Comparison of ENCODE assay signal across 8 cellular contexts in genomic region chr13:46160474-46161066, GRCh38. TPM values are rescaled to one million over a fixed set of nuclear protein-coding genes. Genes with fewer than 3 reads are reported as not detected.
DNase-seq lines count a peak whose midpoint lies in the region; ATAC-seq, FAIRE-seq and TF ChIP-seq lines count a peak whose summit lies in the region.

No MANE protein-coding gene starts in this region.

- H3K27ac ChIP-seq in PC-3 (ENCODE audit: low read length) (no peak overlapping the region), thoracic aorta (no peak overlapping the region)

- H3K36me3 ChIP-seq in PC-3 (ENCODE audit: low read depth, low read length) (peaks cover 19% of the 10 kb centered on the region), bronchial epithelial cell (ENCODE audit: control insufficient read depth, insufficient read depth, low read length) (no peaks in the 10 kb centered on the region), thoracic aorta (no peaks in the 10 kb centered on the region)

- TF ChIP-seq CTCF in PC-3 (conservative IDR thresholded peaks at IDR 0.05; ENCODE audit: low read depth, low read length) (peak; percentile 77), bronchial epithelial cell (IDR thresholded peaks at IDR 0.05; ENCODE audit: insufficient read depth, low read length, severe bottlenecking) (peak; percentile 70), thoracic aorta (IDR thresholded peaks at IDR 0.05) (peak; percentile 74)

- peak; percentile 40 for DNase-seq in ACHN
- DNase-seq in GDM1 (lab: John Stamatoyannopoulos, UW), result peak; percentile 76
- peak; percentile 76 for DNase-seq in HuH-7 (ENCODE audit: low spot score)
- DNase-seq in PC-3, result peak; percentile 57
- DNase-seq in bronchial epithelial cell (ENCODE audit: low read depth), result peak; percentile 56
- peak; percentile 26 for DNase-seq in kidney glomerular epithelial cell (lab: John Stamatoyannopoulos, UW)
- no peak for DNase-seq in thoracic aorta (ENCODE audit: low spot score)

- 0 out of 2 replicates have a peak, but pooled peaks cover 6% of the 10 kb centered on the region for H4K20me1 ChIP-seq in PC-3 (ENCODE audit: low read length)

- no peaks in the 10 kb centered on the region for H3K4me1 ChIP-seq in PC-3 (ENCODE audit: insufficient read depth, low read length)
- H3K4me1 ChIP-seq in thoracic aorta (ENCODE audit: control insufficient read depth in 1 of 2, low read depth in 2 of 2), result peaks cover 0 to 4% of the 10 kb centered on the region in 2 donors

- no peaks in the 10 kb centered on the region for H3K9me3 ChIP-seq in PC-3 (ENCODE audit: low read length)
- no peaks in the 10 kb centered on the region for H3K9me3 ChIP-seq in thoracic aorta

- H3K9me2 ChIP-seq in PC-3 (replicated peaks; ENCODE audit: low read length), result no peaks in the 10 kb centered on the region

- no peak for FAIRE-seq in bronchial epithelial cell (lab: Jason Lieb, UNC)

- intact Hi-C loops in PC-3 (cut with micrococcal nuclease), result loop anchor here (1.0 to 5.0 kb wide), 2 partner anchors 129 to 157 kb away; no protein-coding TSS in a partner anchor

- H3K4me3 ChIP-seq in PC-3 (ENCODE audit: low read length) (no peak overlapping the region), bronchial epithelial cell (ENCODE audit: low read depth, low read length) (no peak overlapping the region), thoracic aorta (no peak overlapping the region)

- POLR2A ChIA-PET in PC-3 (lab: Charles Lee; ENCODE audit: unreplicated experiment), result no interaction called here

- no TSS peak for BruUV-seq in PC-3 (replicated peaks; lab: Mats Ljungman, UMichigan)

- H3K9ac ChIP-seq in PC-3 (ENCODE audit: low read length), result no peak overlapping the region

- in situ Hi-C loops in ACHN (cut with HindIII; ENCODE audit: low pct_ligation_motif_present, low pct_unique_long_range_greater_than_20kb, low sequenced_read_pairs), result no loop called here

- CTCF ChIA-PET in PC-3 (lab: Charles Lee), result interaction anchor here (0.7 to 1.8 kb wide), 2 partner anchors 34 to 148 kb away, joined by 3 to 12 read pairs; no protein-coding TSS in a partner anchor

- no peak overlapping the region for H2AFZ ChIP-seq in PC-3 (ENCODE audit: low read length)

- H3K27me3 ChIP-seq in PC-3 (ENCODE audit: low read length), result no peaks in the 10 kb centered on the region
- peaks cover 2% of the 10 kb centered on the region for H3K27me3 ChIP-seq in bronchial epithelial cell (ENCODE audit: control insufficient read depth, insufficient read depth, low read length)
- no peaks in the 10 kb centered on the region for H3K27me3 ChIP-seq in thoracic aorta (replicated peaks; ENCODE audit: insufficient read depth)

- peak; percentile 70 for ATAC-seq in PC-3
- ATAC-seq in thoracic aorta (ENCODE audit: insufficient number of reproducible peaks, low FRiP score, low read depth), result peak; percentile 55
- ATAC-seq in GM19455 (IDR thresholded peaks at IDR 0.05; ENCODE audit: unreplicated experiment), result no peak

- peaks cover 37% of the 10 kb centered on the region for H3K79me2 ChIP-seq in PC-3 (ENCODE audit: low read length)

- H3K4me2 ChIP-seq in PC-3 (ENCODE audit: low read length), result no peak overlapping the region

- no peaks in the 10 kb centered on the region for H3F3A ChIP-seq in PC-3 (ENCODE audit: low read length, unreplicated experiment)

RNA-seq across cellular contexts. Expression of gene LCP1, which starts 21.4 kb away (rescaled TPM):
- total RNA-seq in PC-3 (2014; rRNA removed) (133 and 143 TPM in 2 replicates), bronchial epithelial cell (0.26 and 0.53 TPM in 2 replicates), thoracic aorta (10 to 100 TPM; 61.7 to 66.3 TPM)

RNA-seq across cellular contexts. Expression of gene LRRC63, which starts 51.2 kb away (rescaled TPM):
- total RNA-seq in PC-3 (2014; rRNA removed) (0.26 and 0.35 TPM in 2 replicates), bronchial epithelial cell (not detected in 2 replicates), thoracic aorta (1 to 10 TPM in 1 of 2 donors, not detected in 1; 3.6 TPM)

RNA-seq across cellular contexts. Expression of gene CPB2, which starts 55.7 kb away (rescaled TPM):
- total RNA-seq in PC-3 (2014; rRNA removed), result not detected in 2 replicates
- not detected in 2 replicates for total RNA-seq in bronchial epithelial cell
- not detected for total RNA-seq in thoracic aorta

Comparison
In these comparisons a context has a peak if more than half of its experiments do, and no peak if none do; other contexts are left out.
1. RNA of gene LCP1, which starts 21.4 kb away (total RNA-seq): 133 to 143 TPM in PC-3 and 61.7 to 66.3 TPM in thoracic aorta; 0.26 to 0.53 TPM in bronchial epithelial cell; every median in the first group is over 10 times any median in the second.
2. Peak in every context shown above with its lines, with median percentiles within 50 percentile points of each other: CTCF ChIP-seq.